ENCODE assay signal across 21 cellular contexts in genomic region chr6:139337830-139338229, GRCh38. TPM values are rescaled to one million over a fixed set of nuclear protein-coding genes. Genes with fewer than 3 reads are reported as not detected.
DNase-seq lines count a peak whose midpoint lies in the region; ATAC-seq and TF ChIP-seq lines count a peak whose summit lies in the region.
"Had no signal": no experiment of that assay in that cellular context is flagged by ENCODE, and none has a peak within 500 bp of the region (broad histone marks: within the 10 kb centered on the region; RNA-seq: fewer than 3 reads in every experiment).

No MANE protein-coding gene starts in this region.

- H3K27me3 ChIP-seq in colonic mucosa (no peaks in the 10 kb centered on the region), skeletal muscle tissue (ENCODE audit: control insufficient read depth in 3 of 3, insufficient read depth in 3 of 3, low read length in 3 of 3) (no peaks in the 10 kb centered on the region), gastroesophageal sphincter (no peaks in the 10 kb centered on the region)
- H3K27me3 ChIP-seq: BE2C had no signal

- TF ChIP-seq POLR2A in gastroesophageal sphincter (IDR thresholded peaks at IDR 0.05) = no peak

- intact Hi-C loops in colonic mucosa (cut with DNase I) = no loop called here

- TF ChIP-seq EP300 in gastroesophageal sphincter (IDR thresholded peaks at IDR 0.05) = no peak

- DNase-seq in NOMO-1 treated with DMSO at 0.1 percent for 48 hours (lab: John Stamatoyannopoulos, UW; ENCODE audit: unreplicated experiment) (peak; percentile 54), colonic mucosa (no peak), kidney tubule cell (ENCODE audit: low spot score) (no peak), type B pancreatic cell (ENCODE audit: extremely low spot score, unreplicated experiment) (no peak)
- DNase-seq: activated CD4-positive, alpha-beta T cell treated with anti-CD3 and anti-CD28 coated beads for 36 hours; activated gamma-delta T cell treated with Interleukin-2 at 50 U/mL for 16 hours; BE2C; DMS153; mesendoderm; NCI-H146; NCI-H2227 treated with DMSO at 0.1 percent for 48 hours; NK-92 treated with Interleukin-12 subunit alpha and Interleukin-12 subunit beta, amount 100 ng/mL, for 24 hours; SHP77 treated with DMSO at 0.1 percent for 48 hours; stimulated activated CD4-positive, alpha-beta T cell treated with anti-CD3 and anti-CD28 coated beads, Interleukin-4, amount 100 ng/mL, for 1 hour; stimulated activated CD8-positive, alpha-beta memory T cell treated with anti-CD3 and anti-CD28 coated beads, Interleukin-4, amount 100 ng/mL, for 48 hours; T1000 had no signal

- WGBS in gastroesophageal sphincter (ENCODE audit: low coverage in 1 of 2), 2 donors = 80 to 97% methylated on average over 4 to 5 of the region's 5 CpGs

- no peaks in the 10 kb centered on the region for H3K36me3 ChIP-seq in colonic mucosa
- H3K36me3 ChIP-seq in skeletal muscle tissue (ENCODE audit: control insufficient read depth in 3 of 3, insufficient read depth in 3 of 3, low read length in 3 of 3) = no peaks in the 10 kb centered on the region
- no peaks in the 10 kb centered on the region for H3K36me3 ChIP-seq in gastroesophageal sphincter
- H3K36me3 ChIP-seq: BE2C, thoracic aorta had no signal

- H3K27ac Mint-ChIP-seq in IgD-negative memory B cell (peak overlapping the region in 2 of 3 donors; percentile 15 to 49), type B pancreatic cell (no peak overlapping the region)
- H3K27ac Mint-ChIP-seq: activated CD4-positive, alpha-beta T cell treated with anti-CD3 and anti-CD28 coated beads for 36 hours had no signal

- no peak overlapping the region for H3K9ac ChIP-seq in colonic mucosa (ENCODE audit: low read depth in 2 of 2, low read length in 2 of 2)
- H3K9ac ChIP-seq in skeletal muscle tissue (ENCODE audit: low read depth in 1 of 3, low read length in 3 of 3) = no peak overlapping the region

- H3K4me1 Mint-ChIP-seq in IgD-negative memory B cell (peaks cover 1 to 19% (median 17%) of the 10 kb centered on the region in 3 donors), type B pancreatic cell (ENCODE audit: unreplicated experiment) (no peaks in the 10 kb centered on the region)
- H3K4me1 Mint-ChIP-seq: neural crest cell had no signal

- H3K36me3 Mint-ChIP-seq in IgD-negative memory B cell (peaks cover 7% of the 10 kb centered on the region), type B pancreatic cell (no peaks in the 10 kb centered on the region)

- H3K4me1 ChIP-seq in colonic mucosa = no peaks in the 10 kb centered on the region
- H3K4me1 ChIP-seq in skeletal muscle tissue (ENCODE audit: control insufficient read depth in 3 of 3, insufficient read depth in 3 of 3, low read length in 3 of 3) = peaks cover 7 to 33% (median 16%) of the 10 kb centered on the region in 3 donors
- H3K4me1 ChIP-seq in gastroesophageal sphincter = peaks cover 0 to 28% (median 0%) of the 10 kb centered on the region in 3 donors
- H3K4me1 ChIP-seq: BE2C had no signal

- H3K27ac ChIP-seq in colonic mucosa (peak overlapping the region; percentile 40), skeletal muscle tissue (ENCODE audit: low read depth, low read length) (peak overlapping the region; percentile 38), gastroesophageal sphincter (no peak overlapping the region)
- H3K27ac ChIP-seq: thoracic aorta had no signal

- H3K27me3 Mint-ChIP-seq in IgD-negative memory B cell = no peaks in the 10 kb centered on the region
- no peaks in the 10 kb centered on the region for H3K27me3 Mint-ChIP-seq in type B pancreatic cell
- H3K27me3 Mint-ChIP-seq: activated CD4-positive, alpha-beta T cell treated with anti-CD3 and anti-CD28 coated beads for 36 hours had no signal

- H3K9me3 ChIP-seq in colonic mucosa = no peaks in the 10 kb centered on the region
- H3K9me3 ChIP-seq in skeletal muscle tissue (ENCODE audit: control insufficient read depth in 3 of 3, low read length in 3 of 3) = no peaks in the 10 kb centered on the region
- no peaks in the 10 kb centered on the region for H3K9me3 ChIP-seq in gastroesophageal sphincter
- H3K9me3 ChIP-seq: BE2C, thoracic aorta had no signal

- H3K4me3 ChIP-seq in colonic mucosa (no peak overlapping the region), skeletal muscle tissue (ENCODE audit: low read length in 3 of 3) (no peak overlapping the region), gastroesophageal sphincter (no peak overlapping the region)
- H3K4me3 ChIP-seq: thoracic aorta had no signal

- no peak for ATAC-seq in gastroesophageal sphincter
- ATAC-seq: activated CD4-positive, alpha-beta T cell treated with anti-CD3 and anti-CD28 coated beads for 36 hours had no signal

- no peak for TF ChIP-seq CTCF in colonic mucosa (IDR thresholded peaks at IDR 0.05)
- no peak for TF ChIP-seq CTCF in type B pancreatic cell (conservative IDR thresholded peaks at IDR 0.05)
- no peak for TF ChIP-seq CTCF in gastroesophageal sphincter (IDR thresholded peaks at IDR 0.05)

- H3K9me3 Mint-ChIP-seq in IgD-negative memory B cell (no peaks in the 10 kb centered on the region), type B pancreatic cell (no peaks in the 10 kb centered on the region)
- H3K9me3 Mint-ChIP-seq: neural crest cell had no signal

- H3K4me3 Mint-ChIP-seq in IgD-negative memory B cell (no peak overlapping the region), type B pancreatic cell (no peak overlapping the region)
- H3K4me3 Mint-ChIP-seq: activated CD4-positive, alpha-beta T cell treated with anti-CD3 and anti-CD28 coated beads for 36 hours; neural crest cell had no signal

RNA-seq across cellular contexts. Expression of gene CITED2, which starts 36.6 kb away (rescaled TPM):
- 15.8 TPM for polyA plus RNA-seq in IgD-negative memory B cell
- total RNA-seq in colonic mucosa (100 to 1,000 TPM; 113 to 119 TPM), skeletal muscle tissue (41.8 TPM), type B pancreatic cell (ENCODE audit: low replicate concordance) (129 and 143 TPM in 2 replicates), gastroesophageal sphincter (100 to 1,000 TPM; 103 to 553 (median 336) TPM)

RNA-seq across cellular contexts. Expression of gene TXLNB, which starts 46.0 kb away (rescaled TPM):
- 1.9 TPM for polyA plus RNA-seq in IgD-negative memory B cell
- total RNA-seq in colonic mucosa (under 1 TPM; 0.22 to 0.29 TPM), skeletal muscle tissue (60.0 TPM), type B pancreatic cell (ENCODE audit: low replicate concordance) (0.22 TPM in 1 of 2 replicates, not detected in the other), gastroesophageal sphincter (1 to 10 TPM in 3 of 4 donors, under 1 TPM in 1; 0.67 to 5.4 (median 2.6) TPM)

Comparison
In these comparisons a context has a peak if more than half of its experiments do, and no peak if none do; other contexts are left out.
1. H3K27ac ChIP-seq: peak in colonic mucosa (single experiment) and skeletal muscle tissue (single experiment); none in gastroesophageal sphincter (0 of 4).